14 cellular contexts compared by ENCODE assay signal in the genomic region with DNA sequence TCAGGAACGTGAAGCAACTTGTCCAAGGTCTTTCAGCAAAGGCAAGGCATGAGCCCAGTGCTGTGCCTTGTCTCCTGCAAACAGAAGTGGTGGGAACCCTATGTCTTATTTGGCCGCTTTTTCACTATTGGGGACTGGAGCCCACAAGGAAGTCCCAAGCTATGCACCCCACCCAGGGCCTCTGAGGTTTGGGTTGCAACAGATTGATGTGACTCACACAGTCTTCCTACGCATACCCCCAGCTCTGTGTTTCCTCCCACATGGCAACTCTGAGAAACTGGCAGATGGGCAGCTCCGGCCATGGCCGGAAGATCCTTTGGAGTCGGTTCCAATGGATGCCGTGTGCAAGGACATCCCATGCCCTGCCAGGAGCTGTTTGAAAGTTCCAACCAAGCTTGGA. TPM values are rescaled to one million over a fixed set of nuclear protein-coding genes. Genes with fewer than 3 reads are reported as not detected.
DNase-seq lines count a peak whose midpoint lies in the region; ATAC-seq and TF ChIP-seq lines count a peak whose summit lies in the region.
"Had no signal": no experiment of that assay in that cellular context is flagged by ENCODE, and none has a peak within 500 bp of the region (broad histone marks: within the 10 kb centered on the region; RNA-seq: fewer than 3 reads in every experiment).

No MANE protein-coding gene starts in this region.

- peak overlapping the region in 2 of 11 experiments; percentile 23 to 28; a peak in 2 of 22 replicates for H3K9ac ChIP-seq in BLaER1 treated with 17β-estradiol and CSF1 and Interleukin-3, amounts not matched to agents 10 nM and 100 nM

- peak; percentile 76 for ATAC-seq in naive thymus-derived CD4-positive, alpha-beta T cell
- ATAC-seq in HG03045 (IDR thresholded peaks at IDR 0.05; ENCODE audit: unreplicated experiment), result no peak
- ATAC-seq: activated CD8-positive, alpha-beta T cell treated with anti-CD3 and anti-CD28 coated beads, Interleukin-2, amount 10 ng/mL, durations not matched to agents 7 days and 5 days had no signal

- DNase-seq in MV-4-11 (lab: John Stamatoyannopoulos, UW) (peak; percentile 92), type B pancreatic cell (ENCODE audit: extremely low spot score, unreplicated experiment) (no peak), kidney tubule cell (ENCODE audit: low spot score) (no peak)
- no peak for DNase-seq in naive thymus-derived CD4-positive, alpha-beta T cell
- no peak for DNase-seq in activated effector memory CD4-positive, alpha-beta T cell treated with anti-CD3 and anti-CD28 coated beads, Interleukin-2, amount 50 U/mL, for 16 hours
- DNase-seq: activated CD8-positive, alpha-beta T cell treated with anti-CD3 and anti-CD28 coated beads, Interleukin-2, amount 10 ng/mL, durations not matched to agents 7 days and 5 days; activated naive CD4-positive, alpha-beta T cell treated with Interleukin-2 at 50 U/mL for 16 hours; esophagus squamous epithelium; spleen had no signal

- peaks cover 16 to 80% (median 66%) of the 10 kb centered on the region in 11 experiments for H3K27me3 ChIP-seq in BLaER1 treated with 17β-estradiol and CSF1 and Interleukin-3, amounts not matched to agents 10 nM and 100 nM
- no peaks in the 10 kb centered on the region for H3K27me3 ChIP-seq in naive thymus-derived CD4-positive, alpha-beta T cell (ENCODE audit: control insufficient read depth in 2 of 2, insufficient read depth in 2 of 2, low read length in 2 of 2)
- H3K27me3 ChIP-seq: esophagus squamous epithelium had no signal

- intact Hi-C loops in dendritic cell treated with granulocyte-macrophage colony-stimulating factor and Interleukin-4, amounts not matched to agents 40 ng/mL and 50 ng/mL, for 4 days (cut with micrococcal nuclease), result loop anchor here (1.0 kb wide), 1 partner anchor 30 kb away; no protein-coding TSS in a partner anchor
- intact Hi-C loops in naive thymus-derived CD4-positive, alpha-beta T cell (cut with micrococcal nuclease), result no loop called here

- peak overlapping the region in 4 of 11 experiments; percentile 7 to 66 (median 48); a peak in 8 of 22 replicates for H3K27ac ChIP-seq in BLaER1 treated with 17β-estradiol and CSF1 and Interleukin-3, amounts not matched to agents 10 nM and 100 nM
- H3K27ac ChIP-seq in naive thymus-derived CD4-positive, alpha-beta T cell (ENCODE audit: low read depth, low read length), result no peak overlapping the region
- H3K27ac ChIP-seq: C4-2B, esophagus squamous epithelium had no signal

- peaks cover 83% of the 10 kb centered on the region for H3K4me1 Mint-ChIP-seq in dendritic cell treated with granulocyte-macrophage colony-stimulating factor and Interleukin-4, amounts not matched to agents 40 ng/mL and 50 ng/mL, for 4 days (ENCODE audit: low read depth)
- peaks cover 0 to 12% (median 0%) of the 10 kb centered on the region in 7 donors for H3K4me1 Mint-ChIP-seq in naive thymus-derived CD4-positive, alpha-beta T cell
- peaks cover 8% of the 10 kb centered on the region for H3K4me1 Mint-ChIP-seq in type B pancreatic cell (ENCODE audit: unreplicated experiment)

- H3K4me3 ChIP-seq in BLaER1 treated with 17β-estradiol and CSF1 and Interleukin-3, amounts not matched to agents 10 nM and 100 nM, result no peak overlapping the region
- H3K4me3 ChIP-seq in naive thymus-derived CD4-positive, alpha-beta T cell (ENCODE audit: low read length), result no peak overlapping the region
- H3K4me3 ChIP-seq: esophagus squamous epithelium, spleen had no signal

- TF ChIP-seq CTCF in type B pancreatic cell (conservative IDR thresholded peaks at IDR 0.05), result no peak

- H3K4me1 ChIP-seq in BLaER1 treated with 17β-estradiol and CSF1 and Interleukin-3, amounts not matched to agents 10 nM and 100 nM, result peaks cover 0 to 98% (median 13%) of the 10 kb centered on the region in 10 experiments; a peak in 13 of 20 replicates
- H3K4me1 ChIP-seq in naive thymus-derived CD4-positive, alpha-beta T cell (ENCODE audit: control insufficient read depth in 2 of 2, insufficient read depth in 2 of 2, low read length in 2 of 2), result no peaks in the 10 kb centered on the region
- H3K4me1 ChIP-seq: spleen had no signal

- H3K9me3 ChIP-seq in BLaER1 treated with 17β-estradiol and CSF1 and Interleukin-3, amounts not matched to agents 10 nM and 100 nM (replicated peaks in 1 of 11), result peaks cover 0 to under 1% (median 0%) of the 10 kb centered on the region in 11 experiments; a peak in 1 of 22 replicates
- no peaks in the 10 kb centered on the region for H3K9me3 ChIP-seq in naive thymus-derived CD4-positive, alpha-beta T cell (ENCODE audit: control insufficient read depth in 2 of 3, low read length in 3 of 3)
- H3K9me3 ChIP-seq: esophagus squamous epithelium had no signal

- no peaks in the 10 kb centered on the region for H3K36me3 ChIP-seq in BLaER1 treated with 17β-estradiol and CSF1 and Interleukin-3, amounts not matched to agents 10 nM and 100 nM
- H3K36me3 ChIP-seq in naive thymus-derived CD4-positive, alpha-beta T cell (ENCODE audit: control insufficient read depth in 2 of 3, insufficient read depth in 3 of 3, low read length in 3 of 3), result no peaks in the 10 kb centered on the region
- H3K36me3 ChIP-seq: esophagus squamous epithelium, spleen had no signal

- H3K4me2 ChIP-seq in BLaER1 treated with 17β-estradiol and CSF1 and Interleukin-3, amounts not matched to agents 10 nM and 100 nM, result peak overlapping the region in 8 of 11 experiments; percentile 11 to 87 (median 72); a peak in 14 of 22 replicates

- POLR2A ChIA-PET in naive thymus-derived CD4-positive, alpha-beta T cell (lab: Charles Lee), result no interaction called here

- H3K36me3 Mint-ChIP-seq in dendritic cell treated with granulocyte-macrophage colony-stimulating factor and Interleukin-4, amounts not matched to agents 40 ng/mL and 50 ng/mL, for 4 days (ENCODE audit: low read depth), result no peaks in the 10 kb centered on the region
- peaks cover 0 to 1% (median 0%) of the 10 kb centered on the region in 5 donors for H3K36me3 Mint-ChIP-seq in naive thymus-derived CD4-positive, alpha-beta T cell
- no peaks in the 10 kb centered on the region for H3K36me3 Mint-ChIP-seq in type B pancreatic cell

- no peak overlapping the region for H3K4me3 Mint-ChIP-seq in dendritic cell treated with granulocyte-macrophage colony-stimulating factor and Interleukin-4, amounts not matched to agents 40 ng/mL and 50 ng/mL, for 4 days
- no peak overlapping the region for H3K4me3 Mint-ChIP-seq in naive thymus-derived CD4-positive, alpha-beta T cell
- no peak overlapping the region for H3K4me3 Mint-ChIP-seq in type B pancreatic cell
- H3K4me3 Mint-ChIP-seq: activated CD8-positive, alpha-beta T cell treated with anti-CD3 and anti-CD28 coated beads, Interleukin-2, amount 10 ng/mL, durations not matched to agents 7 days and 5 days; T-helper 2 cell treated with Interferon-gamma antibody and Interleukin-4, amounts not matched to agents 5 μg/mL and 100 μg/mL, for 36 hours had no signal

- no peaks in the 10 kb centered on the region for H3K9me3 Mint-ChIP-seq in dendritic cell treated with granulocyte-macrophage colony-stimulating factor and Interleukin-4, amounts not matched to agents 40 ng/mL and 50 ng/mL, for 4 days
- H3K9me3 Mint-ChIP-seq in naive thymus-derived CD4-positive, alpha-beta T cell, result peaks cover under 1 to 10% (median 3%) of the 10 kb centered on the region in 11 donors
- H3K9me3 Mint-ChIP-seq in type B pancreatic cell, result no peaks in the 10 kb centered on the region

- CTCF ChIA-PET in naive thymus-derived CD4-positive, alpha-beta T cell (lab: Charles Lee), result no interaction called here

- H3K27ac Mint-ChIP-seq in dendritic cell treated with granulocyte-macrophage colony-stimulating factor and Interleukin-4, amounts not matched to agents 40 ng/mL and 50 ng/mL, for 4 days, result peak overlapping the region; percentile 14
- H3K27ac Mint-ChIP-seq in naive thymus-derived CD4-positive, alpha-beta T cell, result no peak overlapping the region
- no peak overlapping the region for H3K27ac Mint-ChIP-seq in type B pancreatic cell
- H3K27ac Mint-ChIP-seq: activated CD8-positive, alpha-beta T cell treated with anti-CD3 and anti-CD28 coated beads, Interleukin-2, amount 10 ng/mL, durations not matched to agents 7 days and 5 days; T-helper 2 cell treated with Interferon-gamma antibody and Interleukin-4, amounts not matched to agents 5 μg/mL and 100 μg/mL, for 36 hours had no signal

- peaks cover 0 to 38% (median 3%) of the 10 kb centered on the region in 11 experiments; a peak in 7 of 22 replicates for H4K20me1 ChIP-seq in BLaER1 treated with 17β-estradiol and CSF1 and Interleukin-3, amounts not matched to agents 10 nM and 100 nM

- no peaks in the 10 kb centered on the region for H3K27me3 Mint-ChIP-seq in dendritic cell treated with granulocyte-macrophage colony-stimulating factor and Interleukin-4, amounts not matched to agents 40 ng/mL and 50 ng/mL, for 4 days
- H3K27me3 Mint-ChIP-seq in naive thymus-derived CD4-positive, alpha-beta T cell, result peaks cover 0 to 19% (median 6%) of the 10 kb centered on the region in 5 donors
- H3K27me3 Mint-ChIP-seq in type B pancreatic cell, result peaks cover 15% of the 10 kb centered on the region

RNA-seq across cellular contexts. Expression of gene CMKLR1, which starts 28.3 kb away (rescaled TPM):
- 1 to 10 TPM in 3 of 5 experiments, under 1 TPM in 1, not detected in 1; 0.64 to 8.8 (median 2.0) TPM for total RNA-seq in naive thymus-derived CD4-positive, alpha-beta T cell
- under 1 TPM in 1 of 2 donors, not detected in 1; 0.06 TPM for polyA plus RNA-seq in naive thymus-derived CD4-positive, alpha-beta T cell
- total RNA-seq in type B pancreatic cell (ENCODE audit: low replicate concordance), result 0.50 and 0.97 TPM in 2 replicates
